ENCODE assay signal across 20 cellular contexts in genomic region chr2:66730429-66730828, GRCh38.
A peak's percentile ranks its signal among the peaks of the same experiment; 100 is the strongest.
DNase-seq lines count a peak whose midpoint lies in the region; ATAC-seq and TF ChIP-seq lines count a peak whose summit lies in the region.
"Had no signal": no experiment of that assay in that cellular context is flagged by ENCODE, and none has a peak within 500 bp of the region (broad histone marks: within the 10 kb centered on the region; RNA-seq: fewer than 3 reads in every experiment).

No MANE protein-coding gene starts in this region.

- H3K4me1 ChIP-seq in muscle layer of colon (ENCODE audit: insufficient read depth, low read length), result peaks cover 31% of the 10 kb centered on the region
- H3K4me1 ChIP-seq in sigmoid colon, result peaks cover 0 to 32% (median 21%) of the 10 kb centered on the region in 4 donors
- H3K4me1 ChIP-seq: BLaER1, Caco-2, HAP-1 had no signal

- H3K36me3 ChIP-seq in muscle layer of colon (ENCODE audit: insufficient read depth, low read length) (no peaks in the 10 kb centered on the region), sigmoid colon (no peaks in the 10 kb centered on the region), brain microvascular endothelial cell (replicated peaks) (no peaks in the 10 kb centered on the region)
- H3K36me3 ChIP-seq: BLaER1, HAP-1 had no signal

- H3K27me3 ChIP-seq in muscle layer of colon (ENCODE audit: control insufficient read depth in 1 of 2, insufficient read depth in 2 of 2, low read length in 2 of 2), result no peaks in the 10 kb centered on the region
- no peaks in the 10 kb centered on the region for H3K27me3 ChIP-seq in sigmoid colon
- no peaks in the 10 kb centered on the region for H3K27me3 ChIP-seq in brain microvascular endothelial cell (replicated peaks)
- H3K27me3 ChIP-seq: BLaER1 had no signal

- H3K4me3 ChIP-seq in muscle layer of colon (ENCODE audit: low read depth in 1 of 2, low read length in 2 of 2) (no peak overlapping the region), sigmoid colon (no peak overlapping the region), brain microvascular endothelial cell (ENCODE audit: low read depth, low read length) (no peak overlapping the region)
- H3K4me3 ChIP-seq: BLaER1, HAP-1 had no signal

- H3K36me3 Mint-ChIP-seq in stimulated activated naive B cell treated with anti-CD40 and anti-IgM and Interleukin-4, amounts not matched to agents 10 μg/mL and 1 μg/mL and 100 μg/mL, for 72 hours, result no peaks in the 10 kb centered on the region
- H3K36me3 Mint-ChIP-seq: CD4-positive, CD25-positive, alpha-beta regulatory T cell; CD8-positive, alpha-beta T cell had no signal

- intact Hi-C loops in sigmoid colon (cut with DNase I), result no loop called here

- H3K27ac ChIP-seq in muscle layer of colon (ENCODE audit: low read depth, low read length), result peak overlapping the region; percentile 28
- peak overlapping the region in 3 of 4 donors; percentile 19 to 54 (median 32) for H3K27ac ChIP-seq in sigmoid colon
- no peak overlapping the region for H3K27ac ChIP-seq in brain microvascular endothelial cell
- H3K27ac ChIP-seq: 22Rv1, BLaER1, C4-2B had no signal

- peak; percentile 16 for DNase-seq in NCI-H1105 treated with DMSO at 0.1 percent for 48 hours (lab: John Stamatoyannopoulos, UW)
- DNase-seq in NCI-H1105 (lab: John Stamatoyannopoulos, UW), result no peak
- DNase-seq in sigmoid colon, result no peak
- DNase-seq in brain microvascular endothelial cell, result no peak
- DNase-seq in NCI-H82 treated with DMSO at 0.1 percent for 48 hours (lab: John Stamatoyannopoulos, UW; ENCODE audit: unreplicated experiment), result no peak
- no peak for DNase-seq in stimulated activated naive B cell treated with anti-CD40 and anti-IgM and Interleukin-4, amounts not matched to agents 10 μg/mL and 1 μg/mL and 100 μg/mL, for 72 hours
- DNase-seq: Caco-2; CD4-positive, CD25-positive, alpha-beta regulatory T cell; CD8-positive, alpha-beta T cell; DMS153; DND-41; GOT3; HFFc6 had no signal

- TF ChIP-seq EP300 in sigmoid colon (IDR thresholded peaks at IDR 0.05), result no peak

- no peaks in the 10 kb centered on the region for H3K4me1 Mint-ChIP-seq in stimulated activated naive B cell treated with anti-CD40 and anti-IgM and Interleukin-4, amounts not matched to agents 10 μg/mL and 1 μg/mL and 100 μg/mL, for 72 hours
- H3K4me1 Mint-ChIP-seq: B cell; CD4-positive, CD25-positive, alpha-beta regulatory T cell had no signal

- no peak overlapping the region for H3K27ac Mint-ChIP-seq in stimulated activated naive B cell treated with anti-CD40 and anti-IgM and Interleukin-4, amounts not matched to agents 10 μg/mL and 1 μg/mL and 100 μg/mL, for 72 hours
- H3K27ac Mint-ChIP-seq: B cell; CD4-positive, CD25-positive, alpha-beta regulatory T cell; CD8-positive, alpha-beta T cell had no signal

- H3K9me3 ChIP-seq in muscle layer of colon (ENCODE audit: low read length), result no peaks in the 10 kb centered on the region
- H3K9me3 ChIP-seq in sigmoid colon, result no peaks in the 10 kb centered on the region
- H3K9me3 ChIP-seq: BLaER1, Caco-2, HAP-1 had no signal

- H3K9ac ChIP-seq in muscle layer of colon (ENCODE audit: low read length), result no peak overlapping the region
- H3K9ac ChIP-seq: BLaER1 had no signal

- no peak overlapping the region for H3K4me3 Mint-ChIP-seq in stimulated activated naive B cell treated with anti-CD40 and anti-IgM and Interleukin-4, amounts not matched to agents 10 μg/mL and 1 μg/mL and 100 μg/mL, for 72 hours
- H3K4me3 Mint-ChIP-seq: B cell; CD4-positive, CD25-positive, alpha-beta regulatory T cell; CD8-positive, alpha-beta T cell had no signal

- H3K9me3 Mint-ChIP-seq in stimulated activated naive B cell treated with anti-CD40 and anti-IgM and Interleukin-4, amounts not matched to agents 10 μg/mL and 1 μg/mL and 100 μg/mL, for 72 hours, result no peaks in the 10 kb centered on the region
- H3K9me3 Mint-ChIP-seq: CD8-positive, alpha-beta T cell; HFFc6 had no signal

- 45 to 73% methylated on average over 5 of the region's 5 CpGs for WGBS in sigmoid colon, 2 donors

- in situ Hi-C loops in brain microvascular endothelial cell (cut with HindIII; ENCODE audit: low pct_ligation_motif_present, low sequenced_read_pairs), result no loop called here

- TF ChIP-seq CTCF in sigmoid colon (IDR thresholded peaks at IDR 0.05), result no peak
- TF ChIP-seq CTCF in brain microvascular endothelial cell (IDR thresholded peaks at IDR 0.05; ENCODE audit: low read depth, low read length, missing control alignments), result no peak

- H3K27me3 Mint-ChIP-seq in stimulated activated naive B cell treated with anti-CD40 and anti-IgM and Interleukin-4, amounts not matched to agents 10 μg/mL and 1 μg/mL and 100 μg/mL, for 72 hours, result no peaks in the 10 kb centered on the region
- H3K27me3 Mint-ChIP-seq: B cell; CD4-positive, CD25-positive, alpha-beta regulatory T cell had no signal

- TF ChIP-seq POLR2A in sigmoid colon (IDR thresholded peaks at IDR 0.05), result no peak

- peak; percentile 78 for ATAC-seq in esophagus mucosa
- ATAC-seq in stimulated activated naive B cell treated with anti-CD40 and anti-IgM and Interleukin-4, amounts not matched to agents 10 μg/mL and 1 μg/mL and 100 μg/mL, for 72 hours (replicated peaks), result no peak
- ATAC-seq: CD8-positive, alpha-beta T cell had no signal
